Comparison of ENCODE assay signal across 8 cellular contexts in the genomic region with DNA sequence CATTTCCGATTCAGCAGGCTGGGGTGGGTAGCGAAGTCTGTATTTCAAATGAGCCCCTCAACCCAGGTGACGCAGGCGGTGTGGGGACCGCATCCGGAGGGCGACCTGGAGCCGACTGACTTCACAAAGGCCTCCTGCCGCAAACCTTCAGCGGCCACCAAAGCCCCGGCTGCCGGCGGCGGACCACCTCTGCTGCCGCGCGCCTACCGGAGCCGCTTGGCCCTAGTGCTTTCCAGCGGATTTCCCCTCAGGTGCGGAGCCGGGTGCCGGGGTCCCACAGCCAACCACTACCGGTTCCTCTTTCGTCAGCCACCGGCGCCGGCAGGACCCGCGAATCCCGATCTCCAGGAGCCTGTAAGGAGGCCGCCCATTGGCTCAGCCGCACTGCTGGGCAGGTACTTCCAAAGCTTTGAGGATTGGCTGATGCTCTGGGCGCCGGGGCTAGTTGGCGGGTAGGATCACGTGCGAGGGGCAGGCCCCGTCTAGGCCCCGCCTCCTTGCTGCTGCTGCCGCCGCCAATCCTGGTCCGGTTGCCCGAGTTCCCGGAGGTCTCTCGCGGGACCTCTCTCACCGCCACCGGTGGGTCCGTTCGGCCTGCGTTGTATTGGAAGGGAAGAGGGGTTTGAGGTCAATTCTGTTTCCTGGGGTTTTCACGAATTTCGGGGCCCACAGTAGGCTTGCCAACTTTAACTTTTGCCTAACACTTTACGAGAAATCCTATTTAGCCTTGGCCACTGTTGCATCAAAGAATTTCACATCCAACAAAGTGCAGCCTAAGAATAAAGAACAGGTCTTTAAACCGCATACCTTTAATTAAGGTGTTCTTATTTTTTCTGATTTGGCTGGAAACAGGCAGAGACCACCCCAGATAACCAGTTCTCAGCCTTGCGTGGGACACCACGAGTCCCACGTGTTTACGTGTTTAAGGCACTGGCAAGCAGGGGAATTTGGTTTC. TPM values are rescaled to one million over a fixed set of nuclear protein-coding genes. Genes with fewer than 3 reads are reported as not detected.
DNase-seq lines count a peak whose midpoint lies in the region; ATAC-seq and TF ChIP-seq lines count a peak whose summit lies in the region.

A gene (plus strand): TSS at position 494 of the 955 bp plus-strand sequence. CDS start 5,732 bp downstream, outside the sequence.

- H3K79me2 ChIP-seq in OCI-LY7 (ENCODE audit: insufficient read depth, low read depth, low read length), result peaks cover 47% of the 10 kb centered on the region

- H3K56ac ChIP-seq in IMR-90 (ENCODE audit: extremely low read depth, insufficient read depth, low read length), result peak within 1 kb of the TSS; percentile 9

- H3K9me3 ChIP-seq in IMR-90 (ENCODE audit: control insufficient read depth, insufficient read depth, low read length) (no peaks in the 10 kb centered on the region), OCI-LY7 (ENCODE audit: low read length) (no peaks in the 10 kb centered on the region), esophagus (ENCODE audit: control insufficient read depth in 2 of 2, insufficient read depth in 1 of 2, low read depth in 1 of 2, low read length in 1 of 2) (no peaks in the 10 kb centered on the region), mucosa of stomach (ENCODE audit: control insufficient read depth, low read length) (no peaks in the 10 kb centered on the region)

- peak within 1 kb of the TSS; percentile 44 for H3K4ac ChIP-seq in IMR-90 (ENCODE audit: low read depth, low read length)

- DNase-seq in Caki2 (ENCODE audit: low read depth) (peak; percentile 97), IMR-90 (peak; percentile 93), OCI-LY7 (ENCODE audit: low spot score) (peak; percentile 99)
- DNase-seq in activated T-cell treated with anti-CD3 and anti-CD28 coated beads, Interleukin-2, amount 50 U/mL, for 4 hours, result peak; percentile 94
- peak; percentile 98 for DNase-seq in stimulated activated CD8-positive, alpha-beta memory T cell treated with anti-CD3 and anti-CD28 coated beads, Interleukin-4, amount 100 ng/mL, for 48 hours

- H3K14ac ChIP-seq in IMR-90 (replicated peaks; ENCODE audit: low read depth, low read length), result no peak within 1 kb of the TSS; the same call in 1 of the 2 replicates

- intact Hi-C loops in IMR-90 (cut with micrococcal nuclease), result no loop called here
- intact Hi-C loops in OCI-LY7 (cut with micrococcal nuclease; ENCODE audit: unreplicated experiment), result loop anchor here (2.0 to 5.0 kb wide), 3 partner anchors 70 to 302 kb away; a partner anchor contains a TSS

- no peaks in the 10 kb centered on the region for H3K9me3 Mint-ChIP-seq in activated T-cell treated with anti-CD3 and anti-CD28 coated beads, Interleukin-2, amount 50 U/mL, for 4 hours

- H2AK9ac ChIP-seq in IMR-90 (replicated peaks; ENCODE audit: low read depth, low read length, poor library complexity), result peak within 1 kb of the TSS; percentile 48

- no peak within 1 kb of the TSS for H2BK5ac ChIP-seq in IMR-90 (ENCODE audit: low read depth, low read length, poor library complexity, severe bottlenecking)

- H2BK20ac ChIP-seq in IMR-90 (ENCODE audit: low read depth, low read length), result no peak within 1 kb of the TSS

- H4K20me1 ChIP-seq in IMR-90 (ENCODE audit: insufficient read depth, low read length) (peaks cover 12% of the 10 kb centered on the region; the same call in 1 of the 2 replicates), OCI-LY7 (ENCODE audit: insufficient read depth, low read length) (peaks cover 19% of the 10 kb centered on the region; the same call in 1 of the 2 replicates)

- H3K9ac ChIP-seq in IMR-90 (ENCODE audit: low read depth, low read length) (peak within 1 kb of the TSS; percentile 43), mucosa of stomach (ENCODE audit: low read length) (peak within 1 kb of the TSS; percentile 92)

- H3K79me1 ChIP-seq in IMR-90 (ENCODE audit: low read depth in 1 of 2, low read length in 2 of 2), result peaks cover 0 to 28% of the 10 kb centered on the region in 2 experiments; a peak in 2 of 4 replicates

- H3K36me3 ChIP-seq in IMR-90 (ENCODE audit: control insufficient read depth, insufficient read depth, low read length) (peaks cover 27% of the 10 kb centered on the region), OCI-LY7 (ENCODE audit: insufficient read depth, low read length) (peaks cover 34% of the 10 kb centered on the region), esophagus (ENCODE audit: control insufficient read depth in 2 of 2, insufficient read depth in 2 of 2, low read length in 1 of 2) (peaks cover 0 to 4% of the 10 kb centered on the region in 2 donors), mucosa of stomach (ENCODE audit: control insufficient read depth, insufficient read depth, low read length) (no peaks in the 10 kb centered on the region)

- H2AFZ ChIP-seq in IMR-90 (replicated peaks; ENCODE audit: low read length, poor library complexity) (peak within 1 kb of the TSS; percentile 79), OCI-LY7 (ENCODE audit: low read length) (peak within 1 kb of the TSS; percentile 97)

- POLR2A ChIA-PET in IMR-90 (lab: Charles Lee; ENCODE audit: unreplicated experiment) (no interaction called here), OCI-LY7 (lab: Charles Lee) (interaction anchor here (0.6 to 1.7 kb wide), 7 partner anchors 10 to 1492 kb away, joined by 3 to 13 read pairs (median 6); a partner anchor contains a TSS)

- peak; percentile 99 for ATAC-seq in GM21515 (IDR thresholded peaks at IDR 0.05; ENCODE audit: unreplicated experiment)
- ATAC-seq in IMR-90 (ENCODE audit: low read depth), result peak; percentile 92
- ATAC-seq in activated T-cell treated with anti-CD3 and anti-CD28 coated beads, Interleukin-2, amount 50 U/mL, for 4 hours, result peak; percentile 92 to 94

- H3K9me2 ChIP-seq in OCI-LY7 (ENCODE audit: insufficient read depth, low read length), result no peaks in the 10 kb centered on the region

- CTCF ChIA-PET in IMR-90 (lab: Yijun Ruan, JAX) (no interaction called here), OCI-LY7 (lab: Charles Lee; ENCODE audit: unreplicated experiment) (interaction anchor here (0.6 to 1.6 kb wide), 2 partner anchors 23 to 102 kb away, joined by 3 to 6 read pairs; no protein-coding TSS in a partner anchor)

- H4K91ac ChIP-seq in IMR-90 (ENCODE audit: insufficient read depth, low read depth, low read length), result peak within 1 kb of the TSS; percentile 2; the same call in 1 of the 2 replicates

- no peak within 1 kb of the TSS for H2BK15ac ChIP-seq in IMR-90 (ENCODE audit: low read depth, low read length)

- TF ChIP-seq CTCF in IMR-90 (conservative IDR thresholded peaks at IDR 0.05; ENCODE audit: low read depth, low read length) (no peak), OCI-LY7 (conservative IDR thresholded peaks at IDR 0.05; ENCODE audit: low read length) (no peak)

- H4K8ac ChIP-seq in IMR-90 (ENCODE audit: low read depth in 2 of 2, low read length in 2 of 2), result peak within 1 kb of the TSS; percentile 80 to 88

- in situ Hi-C loops in Caki2 (cut with HindIII; ENCODE audit: low pct_unique_long_range_greater_than_20kb, low sequenced_read_pairs), result no loop called here
- in situ Hi-C loops in IMR-90 (cut with MboI; ENCODE audit: low sequenced_read_pairs), result no loop called here

- H4K5ac ChIP-seq in IMR-90 (ENCODE audit: low read depth, low read length), result peak within 1 kb of the TSS; percentile 85

- H3K9me1 ChIP-seq in IMR-90 (ENCODE audit: insufficient read depth, low read length), result no peaks in the 10 kb centered on the region

- dilution Hi-C loops in IMR-90 (cut with HindIII; ENCODE audit: low sequenced_read_pairs, unreplicated experiment), result no loop called here

- peaks cover 37% of the 10 kb centered on the region for H3K4me1 Mint-ChIP-seq in activated T-cell treated with anti-CD3 and anti-CD28 coated beads, Interleukin-2, amount 50 U/mL, for 4 hours (ENCODE audit: low read depth)

- peak within 1 kb of the TSS; percentile 61; the same call in 1 of the 2 replicates for H2AK5ac ChIP-seq in IMR-90 (ENCODE audit: low read depth, low read length)

- TF ChIP-seq RAD21 in IMR-90 (IDR thresholded peaks at IDR 0.05; ENCODE audit: low read length), result no peak

- no peak within 1 kb of the TSS for H2BK120ac ChIP-seq in IMR-90 (ENCODE audit: low read depth, low read length)

- H3K4me1 ChIP-seq in IMR-90 (ENCODE audit: control insufficient read depth, insufficient read depth, low read length) (peaks cover 4% of the 10 kb centered on the region), OCI-LY7 (ENCODE audit: insufficient read depth, low read length, poor library complexity, severe bottlenecking) (peaks cover 16% of the 10 kb centered on the region), esophagus (ENCODE audit: control insufficient read depth in 2 of 2, insufficient read depth in 2 of 2, low read length in 1 of 2) (no peaks in the 10 kb centered on the region), mucosa of stomach (ENCODE audit: control insufficient read depth, insufficient read depth, low read length) (peaks cover 8% of the 10 kb centered on the region)

- H3K27ac ChIP-seq in IMR-90 (ENCODE audit: insufficient read depth, low read length) (peak within 1 kb of the TSS; percentile 26), OCI-LY7 (ENCODE audit: low read depth, low read length, poor library complexity, severe bottlenecking) (peak within 1 kb of the TSS; percentile 47), esophagus (ENCODE audit: low read depth in 2 of 2, low read length in 1 of 2) (peak within 1 kb of the TSS; percentile 84 to 86)

- 12% methylated on average over 34 of the region's 60 CpGs; no CpG with 5 or more reads in 1 of the 2 experiments for WGBS in IMR-90 (ENCODE audit: extremely low coverage in 2 of 2, insufficient read length in 1 of 2), 2 experiments
- 4 to 6% methylated on average over 56 to 60 of the region's 60 CpGs for WGBS in esophagus, 2 donors

- no peak within 1 kb of the TSS for H3K18ac ChIP-seq in IMR-90 (ENCODE audit: low read depth, low read length)

- 0 out of 2 replicates have a peak within 1 kb of the TSS, but pooled peaks have one; percentile 7 for H3K23ac ChIP-seq in IMR-90 (ENCODE audit: low read depth, low read length)

- no TSS peak for BruUV-seq in IMR-90 (replicated peaks; lab: Mats Ljungman, UMichigan)
- TSS peak; percentile 97 for BruUV-seq in OCI-LY7 (replicated peaks; lab: Mats Ljungman, UMichigan)

- H3K4me3 ChIP-seq in IMR-90 (ENCODE audit: insufficient read depth, low read depth, low read length) (peak within 1 kb of the TSS; percentile 55), OCI-LY7 (ENCODE audit: low read depth, low read length, poor library complexity, severe bottlenecking) (peak within 1 kb of the TSS; percentile 88), esophagus (ENCODE audit: low read depth in 1 of 2, low read length in 2 of 2) (peak within 1 kb of the TSS; percentile 61 to 77), mucosa of stomach (ENCODE audit: low read length) (peak within 1 kb of the TSS; percentile 93)

- H3K27me3 ChIP-seq in IMR-90 (ENCODE audit: control insufficient read depth, insufficient read depth, low read length) (no peaks in the 10 kb centered on the region), esophagus (ENCODE audit: control insufficient read depth in 1 of 2, insufficient read depth in 2 of 2, low read length in 2 of 2) (no peaks in the 10 kb centered on the region), mucosa of stomach (ENCODE audit: control insufficient read depth, insufficient read depth, low read length) (no peaks in the 10 kb centered on the region)

- peaks cover 34% of the 10 kb centered on the region for H3K36me3 Mint-ChIP-seq in activated T-cell treated with anti-CD3 and anti-CD28 coated beads, Interleukin-2, amount 50 U/mL, for 4 hours (ENCODE audit: insufficient read depth)

- no peak for TF ChIP-seq POLR2A in IMR-90 (IDR thresholded peaks at IDR 0.05; ENCODE audit: low read depth, low read length)

- peak within 1 kb of the TSS; percentile 87 for H3K4me3 Mint-ChIP-seq in activated T-cell treated with anti-CD3 and anti-CD28 coated beads, Interleukin-2, amount 50 U/mL, for 4 hours

- no peaks in the 10 kb centered on the region for H3K27me3 Mint-ChIP-seq in activated T-cell treated with anti-CD3 and anti-CD28 coated beads, Interleukin-2, amount 50 U/mL, for 4 hours (ENCODE audit: low read depth)

- H3K4me2 ChIP-seq in IMR-90 (ENCODE audit: low read depth, low read length) (peak within 1 kb of the TSS; percentile 76), OCI-LY7 (ENCODE audit: low read length) (peak within 1 kb of the TSS; percentile 95)

RNA-seq across cellular contexts. Expression of the gene that starts here (rescaled TPM):
- 2.8 and 15.1 TPM in 2 replicates for total RNA-seq in Caki2 (2014; rRNA removed; shearing (Covaris generic); ENCODE audit: low replicate concordance)
- 1.9 and 2.3 TPM in 2 replicates for total RNA-seq in IMR-90 (2012; rRNA removed)
- polyA plus RNA-seq in IMR-90 (2012; rRNA removed), result 1.1 and 1.4 TPM in 2 replicates
- polyA plus RNA-seq in IMR-90 (2012; cell fraction: cytosol; rRNA removed), result 1.0 and 3.0 TPM in 2 replicates
- 1.2 and 2.8 TPM in 2 replicates for polyA plus RNA-seq in IMR-90 (2012; cell fraction: nucleus; rRNA removed; ENCODE audit: low replicate concordance)
- total RNA-seq in OCI-LY7 (2014; rRNA removed; shearing (Covaris generic)), result 1.6 and 8.2 TPM in 2 replicates
- 1.6 and 2.2 TPM in 2 replicates for total RNA-seq in OCI-LY7 (2022)
- 1 to 10 TPM in 1 of 3 donors, under 1 TPM in 2; 0.33 to 1.1 (median 0.73) TPM for total RNA-seq in activated T-cell treated with anti-CD3 and anti-CD28 coated beads, Interleukin-2, amount 50 U/mL, for 4 hours
- polyA plus RNA-seq in esophagus, result 10 to 100 TPM; 19.9 to 20.3 TPM

Comparison
In these comparisons a context has a peak if more than half of its experiments do, and no peak if none do; other contexts are left out.
1. Peak in every context shown above with its lines: DNase-seq, ATAC-seq, H3K4me3 ChIP-seq and H3K27ac ChIP-seq.
2. H3K27ac ChIP-seq: peak in every context shown above with its lines; median percentile 85 in esophagus; 47 in OCI-LY7; 26 in IMR-90.